In the genomic region with DNA sequence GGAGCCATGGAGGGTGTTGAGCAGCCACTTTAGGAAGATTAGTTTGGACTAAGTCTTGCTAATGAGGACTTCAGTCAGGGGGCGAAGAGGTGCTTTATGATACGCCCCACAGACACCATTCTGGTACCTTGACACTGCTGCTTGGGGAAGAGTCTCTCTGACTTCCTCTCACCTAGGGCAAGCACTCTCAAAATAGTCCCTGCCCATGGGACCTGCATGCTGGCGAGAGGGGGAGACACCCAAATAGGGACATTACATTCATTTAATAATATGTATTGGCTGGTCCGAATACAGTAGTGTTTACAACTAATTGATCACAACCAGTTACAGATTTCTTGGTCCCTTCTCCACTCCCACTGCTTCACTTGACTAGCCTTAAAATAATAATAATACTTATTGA, we compare ENCODE assay signal across 18 cellular contexts. TPM values are rescaled to one million over a fixed set of nuclear protein-coding genes. Genes with fewer than 3 reads are reported as not detected.
DNase-seq lines count a peak whose midpoint lies in the region; ATAC-seq and TF ChIP-seq lines count a peak whose summit lies in the region.
"Had no signal": no experiment of that assay in that cellular context is flagged by ENCODE, and none has a peak within 500 bp of the region (broad histone marks: within the 10 kb centered on the region; RNA-seq: fewer than 3 reads in every experiment).

No MANE protein-coding gene starts in this region.

- H3K27ac ChIP-seq in Karpas-422 (ENCODE audit: low read length) (no peak overlapping the region), neural progenitor cell (no peak overlapping the region), suprapubic skin (peak overlapping the region; percentile 37)
- H3K27ac ChIP-seq: 22Rv1; A549; BLaER1 treated with 17β-estradiol and CSF1 and Interleukin-3, amounts not matched to agents 10 nM and 100 nM; C4-2B had no signal

- no peak for TF ChIP-seq POLR2A in suprapubic skin (IDR thresholded peaks at IDR 0.05)

- H3K27me3 ChIP-seq in Karpas-422 (ENCODE audit: low read length) (no peaks in the 10 kb centered on the region), neural progenitor cell (peaks cover 100% of the 10 kb centered on the region), suprapubic skin (peaks cover 67% of the 10 kb centered on the region)

- peaks cover 78% of the 10 kb centered on the region for H3K27me3 Mint-ChIP-seq in neural progenitor cell (ENCODE audit: insufficient read depth, low read depth)
- peaks cover 79% of the 10 kb centered on the region for H3K27me3 Mint-ChIP-seq in activated T-cell treated with anti-CD3 and anti-CD28 coated beads, Interleukin-2, amount 50 U/mL, for 4 hours (ENCODE audit: low read depth)

- peaks cover 17% of the 10 kb centered on the region for H3F3A ChIP-seq in neural progenitor cell (ENCODE audit: low read depth)

- no peak overlapping the region for H3K27ac Mint-ChIP-seq in neural progenitor cell
- H3K27ac Mint-ChIP-seq: B cell; CD4-positive, alpha-beta T cell; CD8-positive, alpha-beta T cell had no signal

- H3K4me3 Mint-ChIP-seq in neural progenitor cell = peak overlapping the region; percentile 17
- no peak overlapping the region for H3K4me3 Mint-ChIP-seq in activated T-cell treated with anti-CD3 and anti-CD28 coated beads, Interleukin-2, amount 50 U/mL, for 4 hours
- H3K4me3 Mint-ChIP-seq: B cell; CD4-positive, alpha-beta T cell; CD8-positive, alpha-beta T cell had no signal

- WGBS in suprapubic skin = 87% methylated on average over 4 of the region's 4 CpGs

- peak; percentile 61 for DNase-seq in Karpas-422
- DNase-seq in neural progenitor cell (ENCODE audit: low spot score) = no peak
- DNase-seq in suprapubic skin (ENCODE audit: low spot score in 2 of 2) = no peak
- DNase-seq in activated T-cell treated with anti-CD3 and anti-CD28 coated beads, Interleukin-2, amount 50 U/mL, for 4 hours = no peak
- DNase-seq: AML-193; Caco-2; Calu3; CD4-positive, alpha-beta T cell; CD8-positive, alpha-beta T cell; DMS79 treated with DMSO at 0.1 percent for 48 hours; GF-D8 had no signal

- H3K4me2 ChIP-seq in Karpas-422 (ENCODE audit: low read depth, low read length, poor library complexity, severe bottlenecking) (no peak overlapping the region), neural progenitor cell (no peak overlapping the region)
- H3K4me2 ChIP-seq: A549; BLaER1 treated with 17β-estradiol and CSF1 and Interleukin-3, amounts not matched to agents 10 nM and 100 nM had no signal

- peaks cover under 1% of the 10 kb centered on the region for H3K36me3 Mint-ChIP-seq in neural progenitor cell
- H3K36me3 Mint-ChIP-seq in activated T-cell treated with anti-CD3 and anti-CD28 coated beads, Interleukin-2, amount 50 U/mL, for 4 hours (ENCODE audit: insufficient read depth) = no peaks in the 10 kb centered on the region
- H3K36me3 Mint-ChIP-seq: CD8-positive, alpha-beta T cell had no signal

- H3K36me3 ChIP-seq in Karpas-422 (ENCODE audit: insufficient read depth, low read length) (no peaks in the 10 kb centered on the region), neural progenitor cell (no peaks in the 10 kb centered on the region), suprapubic skin (no peaks in the 10 kb centered on the region)
- H3K36me3 ChIP-seq: BLaER1 treated with 17β-estradiol and CSF1 and Interleukin-3, amounts not matched to agents 10 nM and 100 nM had no signal

- peaks cover 16% of the 10 kb centered on the region for H3K4me1 Mint-ChIP-seq in neural progenitor cell
- H3K4me1 Mint-ChIP-seq in activated T-cell treated with anti-CD3 and anti-CD28 coated beads, Interleukin-2, amount 50 U/mL, for 4 hours (ENCODE audit: low read depth) = peaks cover 19% of the 10 kb centered on the region

- H3K79me2 ChIP-seq in Karpas-422 (ENCODE audit: low read length) (no peaks in the 10 kb centered on the region), neural progenitor cell (ENCODE audit: low read depth) (no peaks in the 10 kb centered on the region)

- no peaks in the 10 kb centered on the region for H3K9me2 ChIP-seq in Karpas-422 (replicated peaks; ENCODE audit: insufficient read depth, low read length)

- no peak for TF ChIP-seq CTCF in neural progenitor cell (IDR thresholded peaks at IDR 0.05)
- no peak for TF ChIP-seq CTCF in suprapubic skin (IDR thresholded peaks at IDR 0.05)

- H4K20me1 ChIP-seq in Karpas-422 (ENCODE audit: insufficient read depth, low read depth, low read length) (no peaks in the 10 kb centered on the region), neural progenitor cell (ENCODE audit: low read depth) (peaks cover 47% of the 10 kb centered on the region)

- H3K9ac ChIP-seq in Karpas-422 (ENCODE audit: low read length) (no peak overlapping the region), neural progenitor cell (no peak overlapping the region)
- H3K9ac ChIP-seq: BLaER1 treated with 17β-estradiol and CSF1 and Interleukin-3, amounts not matched to agents 10 nM and 100 nM had no signal

- H2AFZ ChIP-seq in Karpas-422 (ENCODE audit: low read length) = no peak overlapping the region
- H2AFZ ChIP-seq in neural progenitor cell (replicated peaks) = no peak overlapping the region

- no peak overlapping the region for H3K4me3 ChIP-seq in Karpas-422 (ENCODE audit: low read length)
- H3K4me3 ChIP-seq in neural progenitor cell = no peak overlapping the region
- no peak overlapping the region for H3K4me3 ChIP-seq in suprapubic skin
- H3K4me3 ChIP-seq: A549; BLaER1 treated with 17β-estradiol and CSF1 and Interleukin-3, amounts not matched to agents 10 nM and 100 nM had no signal

- peaks cover 16% of the 10 kb centered on the region for H3K4me1 ChIP-seq in Karpas-422 (ENCODE audit: low read length)
- peaks cover 19% of the 10 kb centered on the region for H3K4me1 ChIP-seq in neural progenitor cell
- H3K4me1 ChIP-seq in suprapubic skin = peaks cover 54% of the 10 kb centered on the region

- no peak for TF ChIP-seq EP300 in suprapubic skin (IDR thresholded peaks at IDR 0.05)

- ATAC-seq in GM18498 (IDR thresholded peaks at IDR 0.05; ENCODE audit: unreplicated experiment) = no peak
- ATAC-seq in activated T-cell treated with anti-CD3 and anti-CD28 coated beads, Interleukin-2, amount 50 U/mL, for 4 hours = no peak
- ATAC-seq: A549; CD8-positive, alpha-beta T cell had no signal

- H3K9me3 ChIP-seq in Karpas-422 (ENCODE audit: low read length) (no peaks in the 10 kb centered on the region), neural progenitor cell (ENCODE audit: low read depth) (no peaks in the 10 kb centered on the region), suprapubic skin (no peaks in the 10 kb centered on the region)
- H3K9me3 ChIP-seq: A549; BLaER1 treated with 17β-estradiol and CSF1 and Interleukin-3, amounts not matched to agents 10 nM and 100 nM; Caco-2 had no signal

- H3K9me3 Mint-ChIP-seq in neural progenitor cell = peaks cover under 1% of the 10 kb centered on the region
- no peaks in the 10 kb centered on the region for H3K9me3 Mint-ChIP-seq in activated T-cell treated with anti-CD3 and anti-CD28 coated beads, Interleukin-2, amount 50 U/mL, for 4 hours
- H3K9me3 Mint-ChIP-seq: CD4-positive, alpha-beta T cell; CD8-positive, alpha-beta T cell had no signal

RNA-seq across cellular contexts. Expression of gene CATSPERZ, which starts 4.4 kb away (rescaled TPM):
- not detected in 2 replicates for total RNA-seq in Karpas-422 (2014; rRNA removed; shearing (Covaris generic); ENCODE audit: low replicate concordance)
- 0.22 TPM in 1 of 2 replicates, not detected in the other for total RNA-seq in neural progenitor cell (ENCODE audit: low replicate concordance)
- not detected for total RNA-seq in suprapubic skin
- total RNA-seq in activated T-cell treated with anti-CD3 and anti-CD28 coated beads, Interleukin-2, amount 50 U/mL, for 4 hours = not detected
- total RNA-seq: A172; B cell; CD4-positive, alpha-beta T cell; CD8-positive, alpha-beta T cell had no signal

RNA-seq across cellular contexts. Expression of gene KCNK4, which starts 4.7 kb away (rescaled TPM):
- total RNA-seq in Karpas-422 (2014; rRNA removed; shearing (Covaris generic); ENCODE audit: low replicate concordance) = not detected in 2 replicates
- 0.19 TPM in 1 of 2 replicates, not detected in the other for total RNA-seq in neural progenitor cell (ENCODE audit: low replicate concordance)
- total RNA-seq in suprapubic skin = not detected
- not detected for total RNA-seq in activated T-cell treated with anti-CD3 and anti-CD28 coated beads, Interleukin-2, amount 50 U/mL, for 4 hours
- total RNA-seq: Caco-2; Calu3; CD8-positive, alpha-beta T cell had no signal

RNA-seq across cellular contexts. Expression of gene ESRRA, which starts 9.6 kb away (rescaled TPM):
- 16.0 and 33.9 TPM in 2 replicates for total RNA-seq in Karpas-422 (2014; rRNA removed; shearing (Covaris generic); ENCODE audit: low replicate concordance)
- total RNA-seq in neural progenitor cell (ENCODE audit: low replicate concordance) (5.5 and 22.0 TPM in 2 replicates), suprapubic skin (10 to 100 TPM; 65.0 to 93.6 (median 74.3) TPM)
- total RNA-seq in activated T-cell treated with anti-CD3 and anti-CD28 coated beads, Interleukin-2, amount 50 U/mL, for 4 hours = 10 to 100 TPM; 81.5 to 93.4 (median 89.3) TPM

RNA-seq across cellular contexts. Expression of gene GPR137, which starts 10.1 kb away (rescaled TPM):
- 10.8 and 14.2 TPM in 2 replicates for total RNA-seq in Karpas-422 (2014; rRNA removed; shearing (Covaris generic); ENCODE audit: low replicate concordance)
- 4.9 and 30.8 TPM in 2 replicates for total RNA-seq in neural progenitor cell (ENCODE audit: low replicate concordance)
- total RNA-seq in suprapubic skin = 10 to 100 TPM; 17.8 to 30.0 (median 19.7) TPM
- 10 to 100 TPM; 43.1 to 46.2 (median 43.9) TPM for total RNA-seq in activated T-cell treated with anti-CD3 and anti-CD28 coated beads, Interleukin-2, amount 50 U/mL, for 4 hours

RNA-seq across cellular contexts. Expression of gene BAD, which starts 11.3 kb away (rescaled TPM):
- total RNA-seq in Karpas-422 (2014; rRNA removed; shearing (Covaris generic); ENCODE audit: low replicate concordance) = 45.3 and 94.6 TPM in 2 replicates
- total RNA-seq in neural progenitor cell (ENCODE audit: low replicate concordance) (19.0 and 49.6 TPM in 2 replicates), suprapubic skin (10 to 100 TPM; 57.1 to 71.9 (median 64.4) TPM)
- 10 to 100 TPM; 27.6 to 38.8 (median 36.6) TPM for total RNA-seq in activated T-cell treated with anti-CD3 and anti-CD28 coated beads, Interleukin-2, amount 50 U/mL, for 4 hours
